In genomic region chr5:179698935-179699639, GRCh38 we compare ENCODE assay signal across 1 cellular context.
TF ChIP-seq lines count a peak whose summit lies in the region.

A gene with protein sequence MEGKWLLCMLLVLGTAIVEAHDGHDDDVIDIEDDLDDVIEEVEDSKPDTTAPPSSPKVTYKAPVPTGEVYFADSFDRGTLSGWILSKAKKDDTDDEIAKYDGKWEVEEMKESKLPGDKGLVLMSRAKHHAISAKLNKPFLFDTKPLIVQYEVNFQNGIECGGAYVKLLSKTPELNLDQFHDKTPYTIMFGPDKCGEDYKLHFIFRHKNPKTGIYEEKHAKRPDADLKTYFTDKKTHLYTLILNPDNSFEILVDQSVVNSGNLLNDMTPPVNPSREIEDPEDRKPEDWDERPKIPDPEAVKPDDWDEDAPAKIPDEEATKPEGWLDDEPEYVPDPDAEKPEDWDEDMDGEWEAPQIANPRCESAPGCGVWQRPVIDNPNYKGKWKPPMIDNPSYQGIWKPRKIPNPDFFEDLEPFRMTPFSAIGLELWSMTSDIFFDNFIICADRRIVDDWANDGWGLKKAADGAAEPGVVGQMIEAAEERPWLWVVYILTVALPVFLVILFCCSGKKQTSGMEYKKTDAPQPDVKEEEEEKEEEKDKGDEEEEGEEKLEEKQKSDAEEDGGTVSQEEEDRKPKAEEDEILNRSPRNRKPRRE (plus strand): TSS chr5:179698967. CDS start chr5:179705682, 6,715 bp downstream.

TF ChIP-seq in HepG2, 621 proteins besides CTCF, POLR2A, EP300 and RAD21 (continued from another document and continues in another):
- TF ChIP-seq ZBTB14 (CRISPR knock-in tag; IDR thresholded peaks at IDR 0.05) (no peak), ZNF564 (CRISPR knock-in tag; IDR thresholded peaks at IDR 0.05) (peak; percentile 77; the same call in 1 of the 2 replicates), HNRNPLL (IDR thresholded peaks at IDR 0.05; ENCODE audit: low read depth, low read length, poor library complexity, severe bottlenecking) (peak; percentile 19), ATF7-NPFF (CRISPR knock-in tag; IDR thresholded peaks at IDR 0.05; ENCODE audit: low read depth) (peak; percentile 34), SRSF4 (IDR thresholded peaks at IDR 0.05; ENCODE audit: low read depth, low read length, poor library complexity, severe bottlenecking) (peak; percentile 25), ZZZ3 (CRISPR knock-in tag; IDR thresholded peaks at IDR 0.05; ENCODE audit: borderline replicate concordance) (no peak), SOX6 (IDR thresholded peaks at IDR 0.05) (no peak), SOX6 (CRISPR knock-in tag; IDR thresholded peaks at IDR 0.05) (peak; percentile 18), ZNF343 (CRISPR knock-in tag; IDR thresholded peaks at IDR 0.05) (peak; percentile 73; the same call in 1 of the 2 replicates), ETV6 (CRISPR knock-in tag; conservative IDR thresholded peaks at IDR 0.05) (peak; percentile 39; the same call in 1 of the 2 replicates), ZSCAN30 (CRISPR knock-in tag; IDR thresholded peaks at IDR 0.05) (no peak), PRPF4 (IDR thresholded peaks at IDR 0.05; ENCODE audit: low read depth, low read length, poor library complexity, severe bottlenecking) (no peak), KLF9 (CRISPR knock-in tag; IDR thresholded peaks at IDR 0.05; ENCODE audit: low read depth) (0 out of 2 replicates have a peak, but pooled peaks have one; percentile 79), HNRNPK (IDR thresholded peaks at IDR 0.05; ENCODE audit: low read depth, low read length, poor library complexity, severe bottlenecking) (peak; percentile 54), CCAR2 (optimal IDR thresholded peaks at IDR 0.05; ENCODE audit: low read depth, low read length) (no peak), YY1 (IDR thresholded peaks at IDR 0.05; ENCODE audit: insufficient read depth, insufficient replicate concordance, low read depth, low read length) (no peak), MIXL1 (CRISPR knock-in tag; IDR thresholded peaks at IDR 0.05) (peak; percentile 5; the same call in 1 of the 2 replicates), GRHL1 (CRISPR knock-in tag; conservative IDR thresholded peaks at IDR 0.05) (no peak), CENPT (CRISPR knock-in tag; IDR thresholded peaks at IDR 0.05; ENCODE audit: low read depth) (no peak), ATRX (CRISPR knock-in tag; IDR thresholded peaks at IDR 0.05; ENCODE audit: borderline replicate concordance) (no peak), ZBTB7B (CRISPR knock-in tag; IDR thresholded peaks at IDR 0.05) (no peak), KIAA2018 (CRISPR knock-in tag; IDR thresholded peaks at IDR 0.05; ENCODE audit: borderline replicate concordance) (no peak; the same call in 1 of the 2 replicates), GLMP (CRISPR knock-in tag; IDR thresholded peaks at IDR 0.05; ENCODE audit: borderline replicate concordance) (no peak), PPARG (CRISPR knock-in tag; conservative IDR thresholded peaks at IDR 0.05) (0 out of 2 replicates have a peak, but pooled peaks have one; percentile 7), ZNF704 (CRISPR knock-in tag; IDR thresholded peaks at IDR 0.05; ENCODE audit: borderline replicate concordance) (peak; percentile 72; the same call in 1 of the 2 replicates), FOXP1 (IDR thresholded peaks at IDR 0.05) (no peak), FOXP1 (CRISPR knock-in tag; IDR thresholded peaks at IDR 0.05) (no peak), JDP2 (CRISPR knock-in tag; IDR thresholded peaks at IDR 0.05; ENCODE audit: borderline replicate concordance) (no peak), ZNF30 (CRISPR knock-in tag; IDR thresholded peaks at IDR 0.05) (peak; percentile 79; the same call in 1 of the 2 replicates)
- TF ChIP-seq, protein P1, sequence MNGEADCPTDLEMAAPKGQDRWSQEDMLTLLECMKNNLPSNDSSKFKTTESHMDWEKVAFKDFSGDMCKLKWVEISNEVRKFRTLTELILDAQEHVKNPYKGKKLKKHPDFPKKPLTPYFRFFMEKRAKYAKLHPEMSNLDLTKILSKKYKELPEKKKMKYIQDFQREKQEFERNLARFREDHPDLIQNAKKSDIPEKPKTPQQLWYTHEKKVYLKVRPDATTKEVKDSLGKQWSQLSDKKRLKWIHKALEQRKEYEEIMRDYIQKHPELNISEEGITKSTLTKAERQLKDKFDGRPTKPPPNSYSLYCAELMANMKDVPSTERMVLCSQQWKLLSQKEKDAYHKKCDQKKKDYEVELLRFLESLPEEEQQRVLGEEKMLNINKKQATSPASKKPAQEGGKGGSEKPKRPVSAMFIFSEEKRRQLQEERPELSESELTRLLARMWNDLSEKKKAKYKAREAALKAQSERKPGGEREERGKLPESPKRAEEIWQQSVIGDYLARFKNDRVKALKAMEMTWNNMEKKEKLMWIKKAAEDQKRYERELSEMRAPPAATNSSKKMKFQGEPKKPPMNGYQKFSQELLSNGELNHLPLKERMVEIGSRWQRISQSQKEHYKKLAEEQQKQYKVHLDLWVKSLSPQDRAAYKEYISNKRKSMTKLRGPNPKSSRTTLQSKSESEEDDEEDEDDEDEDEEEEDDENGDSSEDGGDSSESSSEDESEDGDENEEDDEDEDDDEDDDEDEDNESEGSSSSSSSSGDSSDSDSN (CRISPR knock-in tag; IDR thresholded peaks at IDR 0.05): no peak; the same call in 1 of the 2 replicates
- TF ChIP-seq, protein P2, sequence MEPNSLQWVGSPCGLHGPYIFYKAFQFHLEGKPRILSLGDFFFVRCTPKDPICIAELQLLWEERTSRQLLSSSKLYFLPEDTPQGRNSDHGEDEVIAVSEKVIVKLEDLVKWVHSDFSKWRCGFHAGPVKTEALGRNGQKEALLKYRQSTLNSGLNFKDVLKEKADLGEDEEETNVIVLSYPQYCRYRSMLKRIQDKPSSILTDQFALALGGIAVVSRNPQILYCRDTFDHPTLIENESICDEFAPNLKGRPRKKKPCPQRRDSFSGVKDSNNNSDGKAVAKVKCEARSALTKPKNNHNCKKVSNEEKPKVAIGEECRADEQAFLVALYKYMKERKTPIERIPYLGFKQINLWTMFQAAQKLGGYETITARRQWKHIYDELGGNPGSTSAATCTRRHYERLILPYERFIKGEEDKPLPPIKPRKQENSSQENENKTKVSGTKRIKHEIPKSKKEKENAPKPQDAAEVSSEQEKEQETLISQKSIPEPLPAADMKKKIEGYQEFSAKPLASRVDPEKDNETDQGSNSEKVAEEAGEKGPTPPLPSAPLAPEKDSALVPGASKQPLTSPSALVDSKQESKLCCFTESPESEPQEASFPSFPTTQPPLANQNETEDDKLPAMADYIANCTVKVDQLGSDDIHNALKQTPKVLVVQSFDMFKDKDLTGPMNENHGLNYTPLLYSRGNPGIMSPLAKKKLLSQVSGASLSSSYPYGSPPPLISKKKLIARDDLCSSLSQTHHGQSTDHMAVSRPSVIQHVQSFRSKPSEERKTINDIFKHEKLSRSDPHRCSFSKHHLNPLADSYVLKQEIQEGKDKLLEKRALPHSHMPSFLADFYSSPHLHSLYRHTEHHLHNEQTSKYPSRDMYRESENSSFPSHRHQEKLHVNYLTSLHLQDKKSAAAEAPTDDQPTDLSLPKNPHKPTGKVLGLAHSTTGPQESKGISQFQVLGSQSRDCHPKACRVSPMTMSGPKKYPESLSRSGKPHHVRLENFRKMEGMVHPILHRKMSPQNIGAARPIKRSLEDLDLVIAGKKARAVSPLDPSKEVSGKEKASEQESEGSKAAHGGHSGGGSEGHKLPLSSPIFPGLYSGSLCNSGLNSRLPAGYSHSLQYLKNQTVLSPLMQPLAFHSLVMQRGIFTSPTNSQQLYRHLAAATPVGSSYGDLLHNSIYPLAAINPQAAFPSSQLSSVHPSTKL (CRISPR knock-in tag; IDR thresholded peaks at IDR 0.05): no peak
- TF ChIP-seq, protein P3, sequence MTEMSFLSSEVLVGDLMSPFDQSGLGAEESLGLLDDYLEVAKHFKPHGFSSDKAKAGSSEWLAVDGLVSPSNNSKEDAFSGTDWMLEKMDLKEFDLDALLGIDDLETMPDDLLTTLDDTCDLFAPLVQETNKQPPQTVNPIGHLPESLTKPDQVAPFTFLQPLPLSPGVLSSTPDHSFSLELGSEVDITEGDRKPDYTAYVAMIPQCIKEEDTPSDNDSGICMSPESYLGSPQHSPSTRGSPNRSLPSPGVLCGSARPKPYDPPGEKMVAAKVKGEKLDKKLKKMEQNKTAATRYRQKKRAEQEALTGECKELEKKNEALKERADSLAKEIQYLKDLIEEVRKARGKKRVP (CRISPR knock-in tag; IDR thresholded peaks at IDR 0.05): no peak
- TF ChIP-seq, protein P4, sequence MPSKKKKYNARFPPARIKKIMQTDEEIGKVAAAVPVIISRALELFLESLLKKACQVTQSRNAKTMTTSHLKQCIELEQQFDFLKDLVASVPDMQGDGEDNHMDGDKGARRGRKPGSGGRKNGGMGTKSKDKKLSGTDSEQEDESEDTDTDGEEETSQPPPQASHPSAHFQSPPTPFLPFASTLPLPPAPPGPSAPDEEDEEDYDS (CRISPR knock-in tag; IDR thresholded peaks at IDR 0.05): no peak
